ENCODE assay signal across 9 cellular contexts in genomic region chr12:7460375-7461259, GRCh38. TPM values are rescaled to one million over a fixed set of nuclear protein-coding genes. Genes with fewer than 3 reads are reported as not detected.
DNase-seq lines count a peak whose midpoint lies in the region; ATAC-seq, FAIRE-seq and TF ChIP-seq lines count a peak whose summit lies in the region.
"Had no signal": no experiment of that assay in that cellular context is flagged by ENCODE, and none has a peak within 500 bp of the region (broad histone marks: within the 10 kb centered on the region; RNA-seq: fewer than 3 reads in every experiment).

No MANE protein-coding gene starts in this region.

- H3K4me1 ChIP-seq in Caco-2: no peaks in the 10 kb centered on the region
- no peaks in the 10 kb centered on the region for H3K4me1 ChIP-seq in stomach

- CTCF ChIA-PET in Caco-2 (lab: Charles Lee): no interaction called here
- CTCF ChIA-PET in activated CD8-positive, alpha-beta T cell treated with anti-CD3 and anti-CD28 coated beads for 36 hours (lab: Charles Lee): interaction anchor here (0.7 to 1.5 kb wide), 8 partner anchors 15 to 290 kb away, joined by 3 to 6 read pairs (median 3); no protein-coding TSS in a partner anchor

- H3K36me3 ChIP-seq in Caco-2 (ENCODE audit: control insufficient read depth, insufficient read depth, low read length) (no peaks in the 10 kb centered on the region), stomach (no peaks in the 10 kb centered on the region)

- POLR2A ChIA-PET in Caco-2 (lab: Charles Lee): no interaction called here
- POLR2A ChIA-PET in activated CD8-positive, alpha-beta T cell treated with anti-CD3 and anti-CD28 coated beads for 36 hours (lab: Charles Lee): no interaction called here

- TF ChIP-seq CTCF in Caco-2 (IDR thresholded peaks at IDR 0.05; ENCODE audit: insufficient read depth in 1 of 2, low read depth in 1 of 2, low read length in 1 of 2, severe bottlenecking in 1 of 2, unreplicated experiment in 1 of 2) (peak; percentile 98 to 99), epithelial cell of esophagus (IDR thresholded peaks at IDR 0.05; ENCODE audit: insufficient read depth, low read depth, low read length, missing control alignments) (peak; percentile 97), stomach (IDR thresholded peaks at IDR 0.05) (peak in 4 of 7 experiments; percentile 34 to 74 (median 44)), omental fat pad (IDR thresholded peaks at IDR 0.05) (peak in 1 of 3 donors; percentile 37)
- peak; percentile 51 for TF ChIP-seq CTCF in activated CD8-positive, alpha-beta T cell treated with anti-CD3 and anti-CD28 coated beads for 36 hours (IDR thresholded peaks at IDR 0.05)

- no peak overlapping the region for H3K27ac ChIP-seq in stomach

- H3K27me3 ChIP-seq in Caco-2 (replicated peaks; ENCODE audit: control insufficient read depth, insufficient read depth, low read length) (no peaks in the 10 kb centered on the region), stomach (no peaks in the 10 kb centered on the region)

- intact Hi-C loops in Caco-2 (cut with micrococcal nuclease; ENCODE audit: unreplicated experiment) (loop anchor here (1.0 to 5.0 kb wide), 5 partner anchors 86 to 318 kb away; no protein-coding TSS in a partner anchor), stomach (cut with DNase I; ENCODE audit: low total_unique reads) (loop anchor here (5.0 kb wide), 1 partner anchor 238 kb away; no protein-coding TSS in a partner anchor)
- intact Hi-C loops in activated CD8-positive, alpha-beta T cell treated with anti-CD3 and anti-CD28 coated beads for 36 hours (cut with micrococcal nuclease): loop anchor here (5.0 kb wide), 1 partner anchor 243 kb away; no protein-coding TSS in a partner anchor

- WGBS in stomach, 5 donors: 56 to 68% (median 63%) methylated on average over 7 of the region's 7 CpGs

- H3K4me3 Mint-ChIP-seq in Caco-2 (ENCODE audit: unreplicated experiment): no peak overlapping the region
- H3K4me3 Mint-ChIP-seq in activated CD8-positive, alpha-beta T cell treated with anti-CD3 and anti-CD28 coated beads for 36 hours: no peak overlapping the region

- FAIRE-seq in H54 (lab: Jason Lieb, UNC): peak; percentile 78

- no peaks in the 10 kb centered on the region for H3K36me3 Mint-ChIP-seq in Caco-2 (ENCODE audit: insufficient read depth, unreplicated experiment)
- H3K36me3 Mint-ChIP-seq in activated CD8-positive, alpha-beta T cell treated with anti-CD3 and anti-CD28 coated beads for 36 hours (ENCODE audit: low read depth): no peaks in the 10 kb centered on the region

- H3K27ac Mint-ChIP-seq in Caco-2 (ENCODE audit: unreplicated experiment): no peak overlapping the region
- no peak overlapping the region for H3K27ac Mint-ChIP-seq in activated CD8-positive, alpha-beta T cell treated with anti-CD3 and anti-CD28 coated beads for 36 hours

- H3K27me3 Mint-ChIP-seq in Caco-2 (ENCODE audit: insufficient read depth, unreplicated experiment): peaks cover 4% of the 10 kb centered on the region
- peaks cover 12% of the 10 kb centered on the region for H3K27me3 Mint-ChIP-seq in activated CD8-positive, alpha-beta T cell treated with anti-CD3 and anti-CD28 coated beads for 36 hours

- TF ChIP-seq POLR2A in H54 (IDR thresholded peaks at IDR 0.05; ENCODE audit: low read depth, low read length) (no peak), stomach (IDR thresholded peaks at IDR 0.05) (no peak)

- no peak for TF ChIP-seq EP300 in stomach (IDR thresholded peaks at IDR 0.05)

- ATAC-seq in activated CD8-positive, alpha-beta T cell treated with anti-CD3 and anti-CD28 coated beads for 36 hours: peak; percentile 67
- no peak for ATAC-seq in omental fat pad (ENCODE audit: low FRiP score)

- H3K9me3 ChIP-seq in Caco-2: no peaks in the 10 kb centered on the region
- peaks cover 0 to 2% (median 0%) of the 10 kb centered on the region in 4 donors for H3K9me3 ChIP-seq in stomach

- no TSS peak for BruUV-seq in Caco-2 (replicated peaks; lab: Mats Ljungman, UMichigan)

- no peaks in the 10 kb centered on the region for H3K9me3 Mint-ChIP-seq in Caco-2 (ENCODE audit: unreplicated experiment)
- no peaks in the 10 kb centered on the region for H3K9me3 Mint-ChIP-seq in activated CD8-positive, alpha-beta T cell treated with anti-CD3 and anti-CD28 coated beads for 36 hours

- H3K4me3 ChIP-seq in Caco-2 (ENCODE audit: low read depth, low read length) (no peak overlapping the region), epithelial cell of esophagus (ENCODE audit: low read length) (no peak overlapping the region), stomach (no peak overlapping the region)

- peak; percentile 64 to 82 for DNase-seq in Caco-2
- no peak for DNase-seq in H54 (ENCODE audit: insufficient read length, low spot score)
- DNase-seq in NCI-H226: peak; percentile 31
- DNase-seq in activated CD8-positive, alpha-beta T cell treated with anti-CD3 and anti-CD28 coated beads for 36 hours: peak; percentile 59
- DNase-seq in epithelial cell of esophagus (ENCODE audit: low read depth): peak; percentile 66
- peak; percentile 56 for DNase-seq in myocyte (ENCODE audit: low read depth)
- peak; percentile 52 for DNase-seq in stomach
- DNase-seq in omental fat pad (ENCODE audit: low spot score): no peak

- no peaks in the 10 kb centered on the region for H3K4me1 Mint-ChIP-seq in Caco-2 (ENCODE audit: low read depth, unreplicated experiment)
- no peaks in the 10 kb centered on the region for H3K4me1 Mint-ChIP-seq in activated CD8-positive, alpha-beta T cell treated with anti-CD3 and anti-CD28 coated beads for 36 hours (ENCODE audit: low read depth)

RNA-seq across cellular contexts. Expression of gene CD163L1, which starts 16.7 kb away (rescaled TPM):
- total RNA-seq in Caco-2 (2022) (0.07 and 0.11 TPM in 2 replicates), myocyte (5.7 and 11.2 TPM in 2 replicates), stomach (10 to 100 TPM in 2 of 5 donors, 1 to 10 TPM in 2, under 1 TPM in 1; 0.58 to 99.5 (median 8.3) TPM), omental fat pad (1 to 10 TPM; 2.6 to 8.4 (median 5.6) TPM)
- not detected for total RNA-seq in activated CD8-positive, alpha-beta T cell treated with anti-CD3 and anti-CD28 coated beads for 36 hours
- polyA plus RNA-seq in myocyte (2012): 2.8 TPM
- polyA plus RNA-seq in stomach: 1 to 10 TPM in 2 of 3 donors, under 1 TPM in 1; 0.75 to 3.5 (median 1.8) TPM
- total RNA-seq: T-helper 1 cell treated with Interleukin-12 subunit alpha and Interleukin-12 subunit beta and Interleukin-4 antibody, amounts not matched to agents 30 ng/mL and 1 ng/mL, for 36 hours had no signal

RNA-seq across cellular contexts. Expression of gene CD163, which starts 43.0 kb away (rescaled TPM):
- total RNA-seq in Caco-2 (2022) (0.20 and 1.4 TPM in 2 replicates), myocyte (12.7 and 19.2 TPM in 2 replicates), stomach (100 to 1,000 TPM in 1 of 5 donors, 10 to 100 TPM in 4; 19.6 to 109 (median 52.5) TPM), omental fat pad (100 to 1,000 TPM; 367 to 848 (median 615) TPM)
- total RNA-seq in activated CD8-positive, alpha-beta T cell treated with anti-CD3 and anti-CD28 coated beads for 36 hours: not detected
- 9.2 TPM for polyA plus RNA-seq in myocyte (2012)
- 10 to 100 TPM; 14.7 to 32.5 (median 18.3) TPM for polyA plus RNA-seq in stomach
- total RNA-seq: T-helper 1 cell treated with Interleukin-12 subunit alpha and Interleukin-12 subunit beta and Interleukin-4 antibody, amounts not matched to agents 30 ng/mL and 1 ng/mL, for 36 hours had no signal

Comparison
In these comparisons a context has a peak if more than half of its experiments do, and no peak if none do; other contexts are left out.
1. DNase-seq: peak in Caco-2 (2 of 2), NCI-H226 (single experiment), activated CD8-positive, alpha-beta T cell treated with anti-CD3 and anti-CD28 coated beads for 36 hours (single experiment), epithelial cell of esophagus (single experiment), myocyte (single experiment) and stomach (single experiment); none in H54 (single experiment) and omental fat pad (single experiment).